Comparison of ENCODE assay signal across 8 cellular contexts in genomic region chr12:64672925-64673409, GRCh38.
A peak's percentile ranks its signal among the peaks of the same experiment; 100 is the strongest.
DNase-seq lines count a peak whose midpoint lies in the region; ATAC-seq and TF ChIP-seq lines count a peak whose summit lies in the region.

No MANE protein-coding gene starts in this region.

- H3K9me2 ChIP-seq in PC-3 (replicated peaks; ENCODE audit: low read length): no peaks in the 10 kb centered on the region

- BruUV-seq in PC-3 (replicated peaks; lab: Mats Ljungman, UMichigan): no TSS peak

- ATAC-seq in Right ventricle myocardium superior (ENCODE audit: poor library complexity): no peak
- ATAC-seq in Right ventricle myocardium inferior: no peak
- no peak for ATAC-seq in PC-3

- no peak for TF ChIP-seq CTCF in PC-3 (conservative IDR thresholded peaks at IDR 0.05; ENCODE audit: low read depth, low read length)
- TF ChIP-seq CTCF in cardiac fibroblast (IDR thresholded peaks at IDR 0.05; ENCODE audit: low read depth, low read length): no peak

- no peaks in the 10 kb centered on the region for H3F3A ChIP-seq in PC-3 (ENCODE audit: low read length, unreplicated experiment)

- DNase-seq in Right ventricle myocardium superior (peak; percentile 62), Right ventricle myocardium inferior (ENCODE audit: missing footprints) (no peak), PC-3 (peak; percentile 42), cardiac fibroblast (ENCODE audit: low read depth in 2 of 2) (peak; percentile 51 to 68), DMS114 treated with DMSO at 0.1 percent for 48 hours (lab: John Stamatoyannopoulos, UW; ENCODE audit: unreplicated experiment) (no peak), cerebellar cortex (ENCODE audit: low spot score) (no peak), dedifferentiated amniotic fluid mesenchymal stem cell (ENCODE audit: extremely low spot score) (no peak)

- intact Hi-C loops in Right ventricle myocardium superior (cut with DNase I): no loop called here
- intact Hi-C loops in Right ventricle myocardium inferior (cut with DNase I): no loop called here
- intact Hi-C loops in PC-3 (cut with micrococcal nuclease): no loop called here

- no peaks in the 10 kb centered on the region for H4K20me1 ChIP-seq in PC-3 (ENCODE audit: low read length)

- H3K27me3 ChIP-seq in PC-3 (ENCODE audit: low read length) (no peaks in the 10 kb centered on the region), muscle layer of colon (ENCODE audit: control insufficient read depth in 1 of 2, insufficient read depth in 2 of 2, low read length in 2 of 2) (no peaks in the 10 kb centered on the region)

- H3K9ac ChIP-seq in PC-3 (ENCODE audit: low read length): no peak overlapping the region
- H3K9ac ChIP-seq in muscle layer of colon (ENCODE audit: low read length): peak overlapping the region; percentile 37

- H2AFZ ChIP-seq in PC-3 (ENCODE audit: low read length): no peak overlapping the region

- POLR2A ChIA-PET in PC-3 (lab: Charles Lee; ENCODE audit: unreplicated experiment): interaction anchor here (0.6 kb wide), 1 partner anchor 64 kb away, joined by 4 read pairs; no protein-coding TSS in a partner anchor

- H3K36me3 ChIP-seq in PC-3 (ENCODE audit: low read depth, low read length): no peaks in the 10 kb centered on the region
- H3K36me3 ChIP-seq in muscle layer of colon (ENCODE audit: insufficient read depth, low read length): no peaks in the 10 kb centered on the region

- H3K79me2 ChIP-seq in PC-3 (ENCODE audit: low read length): peaks cover 20% of the 10 kb centered on the region

- no peak overlapping the region for H3K4me3 ChIP-seq in PC-3 (ENCODE audit: low read length)
- H3K4me3 ChIP-seq in cardiac fibroblast (replicated peaks in 1 of 2; ENCODE audit: low read depth in 2 of 2, low read length in 2 of 2): no peak overlapping the region
- H3K4me3 ChIP-seq in muscle layer of colon (ENCODE audit: low read depth in 1 of 2, low read length in 2 of 2): no peak overlapping the region

- H3K4me2 ChIP-seq in PC-3 (ENCODE audit: low read length): 0 out of 2 replicates have a peak overlapping the region, but pooled peaks have one; percentile 1

- no peaks in the 10 kb centered on the region for H3K9me3 ChIP-seq in PC-3 (ENCODE audit: low read length)
- H3K9me3 ChIP-seq in muscle layer of colon (ENCODE audit: low read length): no peaks in the 10 kb centered on the region

- H3K4me1 ChIP-seq in PC-3 (ENCODE audit: insufficient read depth, low read length) (peaks cover 47% of the 10 kb centered on the region), muscle layer of colon (ENCODE audit: insufficient read depth, low read length) (peaks cover 73% of the 10 kb centered on the region)

- no peak overlapping the region for H3K27ac ChIP-seq in PC-3 (ENCODE audit: low read length)
- H3K27ac ChIP-seq in muscle layer of colon (ENCODE audit: low read depth, low read length): peak overlapping the region; percentile 91

- CTCF ChIA-PET in PC-3 (lab: Charles Lee): no interaction called here

Comparison
In these comparisons a context has a peak if more than half of its experiments do, and no peak if none do; other contexts are left out.
1. DNase-seq: peak in Right ventricle myocardium superior (single experiment), PC-3 (single experiment) and cardiac fibroblast (2 of 2); none in Right ventricle myocardium inferior (single experiment), DMS114 treated with DMSO at 0.1 percent for 48 hours (single experiment), cerebellar cortex (single experiment) and dedifferentiated amniotic fluid mesenchymal stem cell (single experiment).